ENCODE assay signal across 1 cellular context in the genomic region with DNA sequence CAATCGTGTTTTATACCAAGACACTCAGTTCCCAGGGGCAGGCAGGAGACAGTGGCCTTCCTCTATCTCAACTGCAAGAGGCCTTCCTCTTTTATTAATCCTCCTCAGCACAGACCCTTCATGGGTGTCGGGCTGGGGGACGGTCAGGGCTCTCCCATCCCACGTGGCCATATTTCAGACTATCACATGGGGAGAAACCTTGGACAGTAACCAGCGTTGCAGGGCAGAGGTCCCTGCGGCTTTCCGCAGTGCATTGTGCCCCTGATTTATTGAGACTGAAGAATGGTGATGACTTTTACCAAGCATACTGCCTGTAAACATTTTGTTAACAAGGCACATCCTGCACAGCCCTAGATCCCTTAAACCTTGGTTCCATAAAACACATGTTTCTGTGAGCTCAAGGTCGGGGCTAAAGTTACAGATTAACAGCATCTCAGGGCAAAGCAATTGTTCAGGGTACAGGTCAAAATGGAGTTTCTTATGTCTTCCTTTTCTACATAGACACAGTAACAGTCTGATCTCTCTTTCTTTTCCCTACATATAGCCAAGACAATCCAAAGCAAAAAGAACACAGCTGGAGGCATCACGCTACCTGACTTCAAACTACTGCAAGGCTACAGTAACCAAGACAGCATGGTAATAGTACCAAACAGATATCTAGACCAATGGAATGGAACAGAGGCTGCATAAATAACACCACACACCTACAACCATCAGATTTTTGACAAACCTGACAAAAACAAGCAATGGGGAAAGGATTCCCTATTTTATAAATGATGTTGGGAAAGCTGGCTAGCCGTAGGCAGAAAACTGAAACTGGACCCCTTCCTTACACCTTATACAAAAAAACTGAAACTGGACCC.
A peak's percentile ranks its signal among the peaks of the same experiment; 100 is the strongest.
TF ChIP-seq lines count a peak whose summit lies in the region.

No MANE protein-coding gene starts in this region.

TF ChIP-seq in HepG2, 621 proteins besides CTCF, POLR2A, EP300 and RAD21 (continued from another document):
- TF ChIP-seq, protein P1, sequence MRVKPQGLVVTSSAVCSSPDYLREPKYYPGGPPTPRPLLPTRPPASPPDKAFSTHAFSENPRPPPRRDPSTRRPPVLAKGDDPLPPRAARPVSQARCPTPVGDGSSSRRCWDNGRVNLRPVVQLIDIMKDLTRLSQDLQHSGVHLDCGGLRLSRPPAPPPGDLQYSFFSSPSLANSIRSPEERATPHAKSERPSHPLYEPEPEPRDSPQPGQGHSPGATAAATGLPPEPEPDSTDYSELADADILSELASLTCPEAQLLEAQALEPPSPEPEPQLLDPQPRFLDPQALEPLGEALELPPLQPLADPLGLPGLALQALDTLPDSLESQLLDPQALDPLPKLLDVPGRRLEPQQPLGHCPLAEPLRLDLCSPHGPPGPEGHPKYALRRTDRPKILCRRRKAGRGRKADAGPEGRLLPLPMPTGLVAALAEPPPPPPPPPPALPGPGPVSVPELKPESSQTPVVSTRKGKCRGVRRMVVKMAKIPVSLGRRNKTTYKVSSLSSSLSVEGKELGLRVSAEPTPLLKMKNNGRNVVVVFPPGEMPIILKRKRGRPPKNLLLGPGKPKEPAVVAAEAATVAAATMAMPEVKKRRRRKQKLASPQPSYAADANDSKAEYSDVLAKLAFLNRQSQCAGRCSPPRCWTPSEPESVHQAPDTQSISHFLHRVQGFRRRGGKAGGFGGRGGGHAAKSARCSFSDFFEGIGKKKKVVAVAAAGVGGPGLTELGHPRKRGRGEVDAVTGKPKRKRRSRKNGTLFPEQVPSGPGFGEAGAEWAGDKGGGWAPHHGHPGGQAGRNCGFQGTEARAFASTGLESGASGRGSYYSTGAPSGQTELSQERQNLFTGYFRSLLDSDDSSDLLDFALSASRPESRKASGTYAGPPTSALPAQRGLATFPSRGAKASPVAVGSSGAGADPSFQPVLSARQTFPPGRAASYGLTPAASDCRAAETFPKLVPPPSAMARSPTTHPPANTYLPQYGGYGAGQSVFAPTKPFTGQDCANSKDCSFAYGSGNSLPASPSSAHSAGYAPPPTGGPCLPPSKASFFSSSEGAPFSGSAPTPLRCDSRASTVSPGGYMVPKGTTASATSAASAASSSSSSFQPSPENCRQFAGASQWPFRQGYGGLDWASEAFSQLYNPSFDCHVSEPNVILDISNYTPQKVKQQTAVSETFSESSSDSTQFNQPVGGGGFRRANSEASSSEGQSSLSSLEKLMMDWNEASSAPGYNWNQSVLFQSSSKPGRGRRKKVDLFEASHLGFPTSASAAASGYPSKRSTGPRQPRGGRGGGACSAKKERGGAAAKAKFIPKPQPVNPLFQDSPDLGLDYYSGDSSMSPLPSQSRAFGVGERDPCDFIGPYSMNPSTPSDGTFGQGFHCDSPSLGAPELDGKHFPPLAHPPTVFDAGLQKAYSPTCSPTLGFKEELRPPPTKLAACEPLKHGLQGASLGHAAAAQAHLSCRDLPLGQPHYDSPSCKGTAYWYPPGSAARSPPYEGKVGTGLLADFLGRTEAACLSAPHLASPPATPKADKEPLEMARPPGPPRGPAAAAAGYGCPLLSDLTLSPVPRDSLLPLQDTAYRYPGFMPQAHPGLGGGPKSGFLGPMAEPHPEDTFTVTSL (CRISPR knock-in tag; IDR thresholded peaks at IDR 0.05; ENCODE audit: borderline replicate concordance), result peak; percentile 94
- peak; percentile 94 for TF ChIP-seq ZNF12 (CRISPR knock-in tag; IDR thresholded peaks at IDR 0.05)
- TF ChIP-seq ZNF556 (CRISPR knock-in tag; IDR thresholded peaks at IDR 0.05; ENCODE audit: borderline replicate concordance), result 0 out of 2 replicates have a peak, but pooled peaks have one; percentile 60
- 0 out of 2 replicates have a peak, but pooled peaks have one; percentile 75 for TF ChIP-seq STAT5B (CRISPR knock-in tag; IDR thresholded peaks at IDR 0.05)
- 0 out of 2 replicates have a peak, but pooled peaks have one; percentile 55 for TF ChIP-seq ZNF232 (CRISPR knock-in tag; IDR thresholded peaks at IDR 0.05; ENCODE audit: borderline replicate concordance)
- TF ChIP-seq, protein P2, sequence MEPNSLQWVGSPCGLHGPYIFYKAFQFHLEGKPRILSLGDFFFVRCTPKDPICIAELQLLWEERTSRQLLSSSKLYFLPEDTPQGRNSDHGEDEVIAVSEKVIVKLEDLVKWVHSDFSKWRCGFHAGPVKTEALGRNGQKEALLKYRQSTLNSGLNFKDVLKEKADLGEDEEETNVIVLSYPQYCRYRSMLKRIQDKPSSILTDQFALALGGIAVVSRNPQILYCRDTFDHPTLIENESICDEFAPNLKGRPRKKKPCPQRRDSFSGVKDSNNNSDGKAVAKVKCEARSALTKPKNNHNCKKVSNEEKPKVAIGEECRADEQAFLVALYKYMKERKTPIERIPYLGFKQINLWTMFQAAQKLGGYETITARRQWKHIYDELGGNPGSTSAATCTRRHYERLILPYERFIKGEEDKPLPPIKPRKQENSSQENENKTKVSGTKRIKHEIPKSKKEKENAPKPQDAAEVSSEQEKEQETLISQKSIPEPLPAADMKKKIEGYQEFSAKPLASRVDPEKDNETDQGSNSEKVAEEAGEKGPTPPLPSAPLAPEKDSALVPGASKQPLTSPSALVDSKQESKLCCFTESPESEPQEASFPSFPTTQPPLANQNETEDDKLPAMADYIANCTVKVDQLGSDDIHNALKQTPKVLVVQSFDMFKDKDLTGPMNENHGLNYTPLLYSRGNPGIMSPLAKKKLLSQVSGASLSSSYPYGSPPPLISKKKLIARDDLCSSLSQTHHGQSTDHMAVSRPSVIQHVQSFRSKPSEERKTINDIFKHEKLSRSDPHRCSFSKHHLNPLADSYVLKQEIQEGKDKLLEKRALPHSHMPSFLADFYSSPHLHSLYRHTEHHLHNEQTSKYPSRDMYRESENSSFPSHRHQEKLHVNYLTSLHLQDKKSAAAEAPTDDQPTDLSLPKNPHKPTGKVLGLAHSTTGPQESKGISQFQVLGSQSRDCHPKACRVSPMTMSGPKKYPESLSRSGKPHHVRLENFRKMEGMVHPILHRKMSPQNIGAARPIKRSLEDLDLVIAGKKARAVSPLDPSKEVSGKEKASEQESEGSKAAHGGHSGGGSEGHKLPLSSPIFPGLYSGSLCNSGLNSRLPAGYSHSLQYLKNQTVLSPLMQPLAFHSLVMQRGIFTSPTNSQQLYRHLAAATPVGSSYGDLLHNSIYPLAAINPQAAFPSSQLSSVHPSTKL (CRISPR knock-in tag; IDR thresholded peaks at IDR 0.05), result peak; percentile 92
- peak; percentile 86; the same call in 1 of the 2 replicates for TF ChIP-seq ZNF264 (CRISPR knock-in tag; IDR thresholded peaks at IDR 0.05)
- TF ChIP-seq, protein P3, sequence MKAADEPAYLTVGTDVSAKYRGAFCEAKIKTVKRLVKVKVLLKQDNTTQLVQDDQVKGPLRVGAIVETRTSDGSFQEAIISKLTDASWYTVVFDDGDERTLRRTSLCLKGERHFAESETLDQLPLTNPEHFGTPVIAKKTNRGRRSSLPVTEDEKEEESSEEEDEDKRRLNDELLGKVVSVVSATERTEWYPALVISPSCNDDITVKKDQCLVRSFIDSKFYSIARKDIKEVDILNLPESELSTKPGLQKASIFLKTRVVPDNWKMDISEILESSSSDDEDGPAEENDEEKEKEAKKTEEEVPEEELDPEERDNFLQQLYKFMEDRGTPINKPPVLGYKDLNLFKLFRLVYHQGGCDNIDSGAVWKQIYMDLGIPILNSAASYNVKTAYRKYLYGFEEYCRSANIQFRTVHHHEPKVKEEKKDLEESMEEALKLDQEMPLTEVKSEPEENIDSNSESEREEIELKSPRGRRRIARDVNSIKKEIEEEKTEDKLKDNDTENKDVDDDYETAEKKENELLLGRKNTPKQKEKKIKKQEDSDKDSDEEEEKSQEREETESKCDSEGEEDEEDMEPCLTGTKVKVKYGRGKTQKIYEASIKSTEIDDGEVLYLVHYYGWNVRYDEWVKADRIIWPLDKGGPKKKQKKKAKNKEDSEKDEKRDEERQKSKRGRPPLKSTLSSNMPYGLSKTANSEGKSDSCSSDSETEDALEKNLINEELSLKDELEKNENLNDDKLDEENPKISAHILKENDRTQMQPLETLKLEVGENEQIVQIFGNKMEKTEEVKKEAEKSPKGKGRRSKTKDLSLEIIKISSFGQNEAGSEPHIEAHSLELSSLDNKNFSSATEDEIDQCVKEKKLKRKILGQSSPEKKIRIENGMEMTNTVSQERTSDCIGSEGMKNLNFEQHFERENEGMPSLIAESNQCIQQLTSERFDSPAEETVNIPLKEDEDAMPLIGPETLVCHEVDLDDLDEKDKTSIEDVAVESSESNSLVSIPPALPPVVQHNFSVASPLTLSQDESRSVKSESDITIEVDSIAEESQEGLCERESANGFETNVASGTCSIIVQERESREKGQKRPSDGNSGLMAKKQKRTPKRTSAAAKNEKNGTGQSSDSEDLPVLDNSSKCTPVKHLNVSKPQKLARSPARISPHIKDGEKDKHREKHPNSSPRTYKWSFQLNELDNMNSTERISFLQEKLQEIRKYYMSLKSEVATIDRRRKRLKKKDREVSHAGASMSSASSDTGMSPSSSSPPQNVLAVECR (CRISPR knock-in tag; IDR thresholded peaks at IDR 0.05; ENCODE audit: borderline replicate concordance), result peak; percentile 66; the same call in 1 of the 2 replicates
- TF ChIP-seq, protein P4, sequence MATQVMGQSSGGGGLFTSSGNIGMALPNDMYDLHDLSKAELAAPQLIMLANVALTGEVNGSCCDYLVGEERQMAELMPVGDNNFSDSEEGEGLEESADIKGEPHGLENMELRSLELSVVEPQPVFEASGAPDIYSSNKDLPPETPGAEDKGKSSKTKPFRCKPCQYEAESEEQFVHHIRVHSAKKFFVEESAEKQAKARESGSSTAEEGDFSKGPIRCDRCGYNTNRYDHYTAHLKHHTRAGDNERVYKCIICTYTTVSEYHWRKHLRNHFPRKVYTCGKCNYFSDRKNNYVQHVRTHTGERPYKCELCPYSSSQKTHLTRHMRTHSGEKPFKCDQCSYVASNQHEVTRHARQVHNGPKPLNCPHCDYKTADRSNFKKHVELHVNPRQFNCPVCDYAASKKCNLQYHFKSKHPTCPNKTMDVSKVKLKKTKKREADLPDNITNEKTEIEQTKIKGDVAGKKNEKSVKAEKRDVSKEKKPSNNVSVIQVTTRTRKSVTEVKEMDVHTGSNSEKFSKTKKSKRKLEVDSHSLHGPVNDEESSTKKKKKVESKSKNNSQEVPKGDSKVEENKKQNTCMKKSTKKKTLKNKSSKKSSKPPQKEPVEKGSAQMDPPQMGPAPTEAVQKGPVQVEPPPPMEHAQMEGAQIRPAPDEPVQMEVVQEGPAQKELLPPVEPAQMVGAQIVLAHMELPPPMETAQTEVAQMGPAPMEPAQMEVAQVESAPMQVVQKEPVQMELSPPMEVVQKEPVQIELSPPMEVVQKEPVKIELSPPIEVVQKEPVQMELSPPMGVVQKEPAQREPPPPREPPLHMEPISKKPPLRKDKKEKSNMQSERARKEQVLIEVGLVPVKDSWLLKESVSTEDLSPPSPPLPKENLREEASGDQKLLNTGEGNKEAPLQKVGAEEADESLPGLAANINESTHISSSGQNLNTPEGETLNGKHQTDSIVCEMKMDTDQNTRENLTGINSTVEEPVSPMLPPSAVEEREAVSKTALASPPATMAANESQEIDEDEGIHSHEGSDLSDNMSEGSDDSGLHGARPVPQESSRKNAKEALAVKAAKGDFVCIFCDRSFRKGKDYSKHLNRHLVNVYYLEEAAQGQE (IDR thresholded peaks at IDR 0.05; ENCODE audit: borderline replicate concordance in 1 of 2, low read depth in 1 of 2, low read length in 2 of 2), result peak; percentile 9 to 86
- peak; percentile 89 for TF ChIP-seq MED1 (CRISPR knock-in tag; IDR thresholded peaks at IDR 0.05)
- TF ChIP-seq, protein P5, sequence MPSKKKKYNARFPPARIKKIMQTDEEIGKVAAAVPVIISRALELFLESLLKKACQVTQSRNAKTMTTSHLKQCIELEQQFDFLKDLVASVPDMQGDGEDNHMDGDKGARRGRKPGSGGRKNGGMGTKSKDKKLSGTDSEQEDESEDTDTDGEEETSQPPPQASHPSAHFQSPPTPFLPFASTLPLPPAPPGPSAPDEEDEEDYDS (CRISPR knock-in tag; IDR thresholded peaks at IDR 0.05), result peak; percentile 75; the same call in 1 of the 2 replicates
- TF ChIP-seq, protein P6, sequence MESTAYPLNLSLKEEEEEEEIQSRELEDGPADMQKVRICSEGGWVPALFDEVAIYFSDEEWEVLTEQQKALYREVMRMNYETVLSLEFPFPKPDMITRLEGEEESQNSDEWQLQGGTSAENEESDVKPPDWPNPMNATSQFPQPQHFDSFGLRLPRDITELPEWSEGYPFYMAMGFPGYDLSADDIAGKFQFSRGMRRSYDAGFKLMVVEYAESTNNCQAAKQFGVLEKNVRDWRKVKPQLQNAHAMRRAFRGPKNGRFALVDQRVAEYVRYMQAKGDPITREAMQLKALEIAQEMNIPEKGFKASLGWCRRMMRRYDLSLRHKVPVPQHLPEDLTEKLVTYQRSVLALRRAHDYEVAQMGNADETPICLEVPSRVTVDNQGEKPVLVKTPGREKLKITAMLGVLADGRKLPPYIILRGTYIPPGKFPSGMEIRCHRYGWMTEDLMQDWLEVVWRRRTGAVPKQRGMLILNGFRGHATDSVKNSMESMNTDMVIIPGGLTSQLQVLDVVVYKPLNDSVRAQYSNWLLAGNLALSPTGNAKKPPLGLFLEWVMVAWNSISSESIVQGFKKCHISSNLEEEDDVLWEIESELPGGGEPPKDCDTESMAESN (CRISPR knock-in tag; conservative IDR thresholded peaks at IDR 0.05), result 0 out of 2 replicates have a peak, but pooled peaks have one; percentile 53
- peak; percentile 46; the same call in 1 of the 2 replicates for TF ChIP-seq ZNF607 (CRISPR knock-in tag; IDR thresholded peaks at IDR 0.05; ENCODE audit: borderline replicate concordance)
- TF ChIP-seq, protein P7, sequence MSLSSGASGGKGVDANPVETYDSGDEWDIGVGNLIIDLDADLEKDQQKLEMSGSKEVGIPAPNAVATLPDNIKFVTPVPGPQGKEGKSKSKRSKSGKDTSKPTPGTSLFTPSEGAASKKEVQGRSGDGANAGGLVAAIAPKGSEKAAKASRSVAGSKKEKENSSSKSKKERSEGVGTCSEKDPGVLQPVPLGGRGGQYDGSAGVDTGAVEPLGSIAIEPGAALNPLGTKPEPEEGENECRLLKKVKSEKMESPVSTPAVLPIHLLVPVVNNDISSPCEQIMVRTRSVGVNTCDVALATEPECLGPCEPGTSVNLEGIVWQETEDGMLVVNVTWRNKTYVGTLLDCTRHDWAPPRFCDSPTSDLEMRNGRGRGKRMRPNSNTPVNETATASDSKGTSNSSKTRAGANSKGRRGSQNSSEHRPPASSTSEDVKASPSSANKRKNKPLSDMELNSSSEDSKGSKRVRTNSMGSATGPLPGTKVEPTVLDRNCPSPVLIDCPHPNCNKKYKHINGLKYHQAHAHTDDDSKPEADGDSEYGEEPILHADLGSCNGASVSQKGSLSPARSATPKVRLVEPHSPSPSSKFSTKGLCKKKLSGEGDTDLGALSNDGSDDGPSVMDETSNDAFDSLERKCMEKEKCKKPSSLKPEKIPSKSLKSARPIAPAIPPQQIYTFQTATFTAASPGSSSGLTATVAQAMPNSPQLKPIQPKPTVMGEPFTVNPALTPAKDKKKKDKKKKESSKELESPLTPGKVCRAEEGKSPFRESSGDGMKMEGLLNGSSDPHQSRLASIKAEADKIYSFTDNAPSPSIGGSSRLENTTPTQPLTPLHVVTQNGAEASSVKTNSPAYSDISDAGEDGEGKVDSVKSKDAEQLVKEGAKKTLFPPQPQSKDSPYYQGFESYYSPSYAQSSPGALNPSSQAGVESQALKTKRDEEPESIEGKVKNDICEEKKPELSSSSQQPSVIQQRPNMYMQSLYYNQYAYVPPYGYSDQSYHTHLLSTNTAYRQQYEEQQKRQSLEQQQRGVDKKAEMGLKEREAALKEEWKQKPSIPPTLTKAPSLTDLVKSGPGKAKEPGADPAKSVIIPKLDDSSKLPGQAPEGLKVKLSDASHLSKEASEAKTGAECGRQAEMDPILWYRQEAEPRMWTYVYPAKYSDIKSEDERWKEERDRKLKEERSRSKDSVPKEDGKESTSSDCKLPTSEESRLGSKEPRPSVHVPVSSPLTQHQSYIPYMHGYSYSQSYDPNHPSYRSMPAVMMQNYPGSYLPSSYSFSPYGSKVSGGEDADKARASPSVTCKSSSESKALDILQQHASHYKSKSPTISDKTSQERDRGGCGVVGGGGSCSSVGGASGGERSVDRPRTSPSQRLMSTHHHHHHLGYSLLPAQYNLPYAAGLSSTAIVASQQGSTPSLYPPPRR (CRISPR knock-in tag; IDR thresholded peaks at IDR 0.05; ENCODE audit: borderline replicate concordance), result peak; percentile 67; the same call in 1 of the 2 replicates
- 0 out of 2 replicates have a peak, but pooled peaks have one; percentile 50 for TF ChIP-seq SIX4 (CRISPR knock-in tag; IDR thresholded peaks at IDR 0.05)
- peak; percentile 27; the same call in 1 of the 2 replicates for TF ChIP-seq SPEN (CRISPR knock-in tag; IDR thresholded peaks at IDR 0.05; ENCODE audit: low read depth)
